In the genomic region with DNA sequence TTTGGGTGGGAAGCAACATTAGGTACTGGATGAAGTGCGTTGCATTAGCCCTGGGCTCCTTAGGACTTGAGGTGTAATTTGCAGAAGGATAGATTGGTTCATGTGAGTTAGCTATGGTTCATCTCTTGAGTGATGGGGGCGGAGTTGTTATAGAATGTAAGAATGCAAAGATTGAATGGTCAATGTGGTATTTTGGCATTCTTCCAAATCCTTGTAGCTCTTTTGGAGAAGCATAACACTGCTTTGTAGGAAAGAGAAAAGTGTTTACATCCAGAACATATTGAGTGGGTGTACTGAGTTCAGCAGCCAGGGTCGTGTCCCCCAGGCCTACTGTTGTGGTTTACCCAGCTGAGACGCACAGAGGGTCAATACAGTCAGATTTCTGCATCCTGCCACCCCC, we compare ENCODE assay signal across 12 cellular contexts.
DNase-seq lines count a peak whose midpoint lies in the region; ATAC-seq and TF ChIP-seq lines count a peak whose summit lies in the region.
"Had no signal": no experiment of that assay in that cellular context is flagged by ENCODE, and none has a peak within 500 bp of the region (broad histone marks: within the 10 kb centered on the region; RNA-seq: fewer than 3 reads in every experiment).

No MANE protein-coding gene starts in this region.

- no peak overlapping the region for H3K27ac Mint-ChIP-seq in activated CD8-positive, alpha-beta T cell treated with anti-CD3 and anti-CD28 coated beads, Interleukin-2, amount 10 ng/mL, durations not matched to agents 7 days and 5 days
- H3K27ac Mint-ChIP-seq: WTC11 had no signal

- no peaks in the 10 kb centered on the region for H3K36me3 Mint-ChIP-seq in activated CD8-positive, alpha-beta T cell treated with anti-CD3 and anti-CD28 coated beads, Interleukin-2, amount 10 ng/mL, durations not matched to agents 7 days and 5 days (ENCODE audit: low read depth)
- H3K36me3 Mint-ChIP-seq: WTC11 had no signal

- intact Hi-C loops in right cardiac atrium (cut with DNase I), result loop anchor here in 1 of 4 donors (10.0 kb wide), 1 partner anchor 66 kb away; no protein-coding TSS in a partner anchor

- H3K4me1 ChIP-seq in cardiac muscle cell (ENCODE audit: low read depth), result peaks cover 10% of the 10 kb centered on the region
- H3K4me1 ChIP-seq in right cardiac atrium (ENCODE audit: control insufficient read depth, insufficient read depth, low read length), result no peaks in the 10 kb centered on the region
- H3K4me1 ChIP-seq: body of pancreas, uterus had no signal

- CTCF ChIA-PET in activated CD8-positive, alpha-beta T cell treated with anti-CD3 and anti-CD28 coated beads, Interleukin-2, amount 10 ng/mL, durations not matched to agents 7 days and 5 days (lab: Charles Lee), result no interaction called here

- H3K27me3 Mint-ChIP-seq in activated CD8-positive, alpha-beta T cell treated with anti-CD3 and anti-CD28 coated beads, Interleukin-2, amount 10 ng/mL, durations not matched to agents 7 days and 5 days (ENCODE audit: low read depth), result no peaks in the 10 kb centered on the region

- H3K9me3 Mint-ChIP-seq in activated CD8-positive, alpha-beta T cell treated with anti-CD3 and anti-CD28 coated beads, Interleukin-2, amount 10 ng/mL, durations not matched to agents 7 days and 5 days (ENCODE audit: insufficient read depth), result no peaks in the 10 kb centered on the region
- H3K9me3 Mint-ChIP-seq: WTC11 had no signal

- H3K27me3 ChIP-seq in cardiac muscle cell (no peaks in the 10 kb centered on the region), right cardiac atrium (ENCODE audit: control insufficient read depth, insufficient read depth) (no peaks in the 10 kb centered on the region)
- H3K27me3 ChIP-seq: body of pancreas, uterus had no signal

- DNase-seq in cardiac muscle cell (ENCODE audit: low read depth in 1 of 2, low spot score in 1 of 2), result peak; percentile 23 to 56
- no peak for DNase-seq in right cardiac atrium
- DNase-seq in amniotic epithelial cell (ENCODE audit: low read depth), result peak; percentile 53
- peak; percentile 57 for DNase-seq in glomerular visceral epithelial cell (ENCODE audit: extremely low spot score)
- DNase-seq in GM19240 (ENCODE audit: insufficient read length, low spot score), result no peak
- DNase-seq in activated CD8-positive, alpha-beta T cell treated with anti-CD3 and anti-CD28 coated beads, Interleukin-2, amount 10 ng/mL, durations not matched to agents 7 days and 5 days, result no peak
- no peak for DNase-seq in putamen (ENCODE audit: low spot score)
- DNase-seq in dedifferentiated amniotic fluid mesenchymal stem cell (ENCODE audit: extremely low spot score), result no peak
- DNase-seq: body of pancreas, NCI-H774, uterus had no signal

- H3K4me1 Mint-ChIP-seq in activated CD8-positive, alpha-beta T cell treated with anti-CD3 and anti-CD28 coated beads, Interleukin-2, amount 10 ng/mL, durations not matched to agents 7 days and 5 days (ENCODE audit: low read depth), result no peaks in the 10 kb centered on the region

- no peak overlapping the region for H3K4me3 ChIP-seq in cardiac muscle cell
- no peak overlapping the region for H3K4me3 ChIP-seq in right cardiac atrium (ENCODE audit: low read length)
- H3K4me3 ChIP-seq: body of pancreas, uterus had no signal

- H3K4me3 Mint-ChIP-seq in activated CD8-positive, alpha-beta T cell treated with anti-CD3 and anti-CD28 coated beads, Interleukin-2, amount 10 ng/mL, durations not matched to agents 7 days and 5 days, result no peak overlapping the region
- H3K4me3 Mint-ChIP-seq: WTC11 had no signal

- no peak for TF ChIP-seq CTCF in cardiac muscle cell (IDR thresholded peaks at IDR 0.05; ENCODE audit: low read depth, low read length)

- no peak for ATAC-seq in right cardiac atrium
- no peak for ATAC-seq in activated CD8-positive, alpha-beta T cell treated with anti-CD3 and anti-CD28 coated beads, Interleukin-2, amount 10 ng/mL, durations not matched to agents 7 days and 5 days
- ATAC-seq: body of pancreas, WTC11 had no signal

- WGBS in right cardiac atrium, result 69% methylated on average over 4 of the region's 4 CpGs

- no peaks in the 10 kb centered on the region for H3K36me3 ChIP-seq in cardiac muscle cell
- H3K36me3 ChIP-seq: uterus had no signal

- POLR2A ChIA-PET in activated CD8-positive, alpha-beta T cell treated with anti-CD3 and anti-CD28 coated beads, Interleukin-2, amount 10 ng/mL, durations not matched to agents 7 days and 5 days (lab: Charles Lee), result no interaction called here

- H3K27ac ChIP-seq in cardiac muscle cell (no peak overlapping the region), right cardiac atrium (ENCODE audit: low read length) (no peak overlapping the region)
- H3K27ac ChIP-seq: body of pancreas, uterus had no signal

- no peaks in the 10 kb centered on the region for H3K9me3 ChIP-seq in cardiac muscle cell (ENCODE audit: low read depth)
- no peaks in the 10 kb centered on the region for H3K9me3 ChIP-seq in right cardiac atrium (ENCODE audit: control insufficient read depth, low read length)
- H3K9me3 ChIP-seq: body of pancreas, uterus had no signal

Comparison
In these comparisons a context has a peak if more than half of its experiments do, and no peak if none do; other contexts are left out.
1. DNase-seq: peak in cardiac muscle cell (2 of 2), amniotic epithelial cell (single experiment) and glomerular visceral epithelial cell (single experiment); none in right cardiac atrium (0 of 3), GM19240 (single experiment), activated CD8-positive, alpha-beta T cell treated with anti-CD3 and anti-CD28 coated beads, Interleukin-2, amount 10 ng/mL, durations not matched to agents 7 days and 5 days (single experiment), putamen (single experiment) and dedifferentiated amniotic fluid mesenchymal stem cell (single experiment).